ENCODE assay signal across 8 cellular contexts in the genomic region with DNA sequence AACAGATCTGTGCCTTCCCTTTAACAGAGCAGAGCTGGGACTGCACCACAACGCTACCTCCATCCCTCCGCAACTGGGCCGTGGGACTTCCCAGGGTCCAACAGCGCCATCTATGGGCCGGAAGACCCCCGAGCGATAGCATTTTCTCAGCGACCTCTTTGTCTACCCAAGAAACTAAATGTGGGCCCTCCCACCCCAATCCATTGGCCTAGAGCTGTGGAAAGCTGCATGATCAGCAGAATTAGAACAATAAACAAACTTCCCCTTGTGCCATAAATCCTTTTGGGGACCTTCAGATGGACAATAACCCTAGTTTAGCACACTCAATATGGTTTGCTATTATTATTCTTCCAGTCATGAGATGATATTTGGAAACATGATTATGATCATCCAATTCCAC.
DNase-seq lines count a peak whose midpoint lies in the region; ATAC-seq and TF ChIP-seq lines count a peak whose summit lies in the region.

No MANE protein-coding gene starts in this region.

- H3K9me3 ChIP-seq in adrenal gland (replicated peaks in 1 of 3) (no peaks in the 10 kb centered on the region), stomach (no peaks in the 10 kb centered on the region)

- intact Hi-C loops in adrenal gland (cut with DNase I), result no loop called here
- intact Hi-C loops in stomach (cut with DNase I; ENCODE audit: low total_unique reads), result no loop called here

- H3K4me3 ChIP-seq in adrenal gland (no peak overlapping the region), stomach (no peak overlapping the region)

- no peaks in the 10 kb centered on the region for H3K36me3 ChIP-seq in adrenal gland (replicated peaks in 1 of 2)
- H3K36me3 ChIP-seq in stomach, result no peaks in the 10 kb centered on the region

- no peak for TF ChIP-seq EP300 in stomach (IDR thresholded peaks at IDR 0.05)

- TF ChIP-seq CTCF in adrenal gland (IDR thresholded peaks at IDR 0.05), result peak in 3 of 6 experiments; percentile 10 to 30 (median 22)
- no peak for TF ChIP-seq CTCF in stomach (IDR thresholded peaks at IDR 0.05)

- H3K27ac ChIP-seq in adrenal gland (no peak overlapping the region), stomach (no peak overlapping the region)

- TF ChIP-seq POLR2A in adrenal gland (IDR thresholded peaks at IDR 0.05) (no peak), stomach (IDR thresholded peaks at IDR 0.05) (no peak)

- no peaks in the 10 kb centered on the region for H3K4me1 ChIP-seq in adrenal gland (replicated peaks in 1 of 2)
- no peaks in the 10 kb centered on the region for H3K4me1 ChIP-seq in stomach

- H3K27me3 ChIP-seq in adrenal gland, result no peaks in the 10 kb centered on the region
- H3K27me3 ChIP-seq in stomach, result no peaks in the 10 kb centered on the region

- peak; percentile 76 for DNase-seq in activated effector memory CD4-positive, alpha-beta T cell treated with anti-CD3 and anti-CD28 coated beads, Interleukin-2, amount 50 U/mL, for 16 hours
- DNase-seq in activated effector memory CD4-positive, alpha-beta T cell treated with Interleukin-2 at 50 U/mL for 16 hours, result no peak
- DNase-seq in OCI-M1 (lab: John Stamatoyannopoulos, UW) (peak; percentile 69), adrenal gland (peak in 6 of 7 donors; percentile 13 to 52 (median 23)), midbrain (lab: John Stamatoyannopoulos, UW) (peak; percentile 0), AML-193 (lab: John Stamatoyannopoulos, UW) (no peak), stomach (no peak)

- ATAC-seq in HG02973 (IDR thresholded peaks at IDR 0.05; ENCODE audit: unreplicated experiment), result peak; percentile 63

- WGBS in adrenal gland, 4 donors, result 5 to 21% (median 11%) methylated on average over 8 of the region's 8 CpGs
- 16 to 26% (median 16%) methylated on average over 8 of the region's 8 CpGs for WGBS in stomach, 5 donors

Comparison
In these comparisons a context has a peak if more than half of its experiments do, and no peak if none do; other contexts are left out.
1. DNase-seq: peak in activated effector memory CD4-positive, alpha-beta T cell treated with anti-CD3 and anti-CD28 coated beads, Interleukin-2, amount 50 U/mL, for 16 hours (single experiment), OCI-M1 (single experiment), adrenal gland (6 of 7) and midbrain (single experiment); none in activated effector memory CD4-positive, alpha-beta T cell treated with Interleukin-2 at 50 U/mL for 16 hours (single experiment), AML-193 (0 of 2) and stomach (single experiment).